1 cellular context compared by ENCODE assay signal in the genomic region with DNA sequence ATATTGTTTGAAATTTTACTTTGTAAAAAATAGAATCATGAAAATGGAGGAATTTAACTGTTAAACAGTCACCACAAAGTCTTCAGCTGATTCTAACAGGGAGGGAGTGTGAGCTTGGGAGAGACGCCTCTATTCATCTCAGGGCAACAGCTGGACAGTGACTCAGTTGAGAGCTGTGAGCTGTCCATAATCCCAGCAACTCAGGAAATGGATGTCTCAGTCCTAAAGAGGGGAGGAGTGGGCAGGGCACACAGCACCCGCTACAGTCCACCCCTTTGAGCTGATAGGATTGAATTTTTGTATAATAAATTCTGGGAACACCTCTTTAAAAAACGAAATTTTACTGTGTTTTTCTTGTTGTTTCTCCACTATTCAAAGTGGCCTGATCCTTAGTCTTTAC.
TF ChIP-seq lines count a peak whose summit lies in the region.

No MANE protein-coding gene starts in this region.

TF ChIP-seq in HepG2, 621 proteins besides CTCF, POLR2A, EP300 and RAD21 (continued from another document):
- TF ChIP-seq GPBP1L1 (CRISPR knock-in tag; IDR thresholded peaks at IDR 0.05) = no peak
